ENCODE assay signal across 8 cellular contexts in the genomic region with DNA sequence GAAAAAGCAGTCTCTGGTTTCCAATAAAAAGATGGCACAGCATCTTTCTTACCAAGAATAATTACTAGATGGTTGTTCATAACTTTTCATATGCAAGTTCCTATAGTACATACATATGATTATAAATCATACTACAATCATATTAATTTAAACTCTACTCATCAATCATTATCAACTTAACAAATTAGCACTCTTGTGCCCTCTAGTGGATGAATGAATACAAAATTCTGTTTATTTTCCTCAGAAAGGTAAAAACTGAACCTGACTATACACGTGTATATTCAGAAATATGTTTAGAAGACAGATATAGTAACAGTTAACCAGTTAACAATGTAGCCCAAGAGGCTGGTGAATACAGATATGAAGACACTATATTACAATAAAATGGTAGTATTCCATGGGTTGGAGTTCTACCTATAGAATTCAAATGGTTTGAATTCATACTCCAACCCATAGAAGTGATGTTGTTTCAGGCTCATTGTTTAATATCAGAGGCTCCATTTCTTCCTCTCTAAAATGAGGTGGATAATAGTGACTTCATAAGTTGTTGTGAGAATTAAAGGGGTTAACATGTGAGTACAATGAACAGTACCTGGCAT.
DNase-seq lines count a peak whose midpoint lies in the region; ATAC-seq and TF ChIP-seq lines count a peak whose summit lies in the region.

No MANE protein-coding gene starts in this region.

- no peaks in the 10 kb centered on the region for H3F3A ChIP-seq in OCI-LY1 (ENCODE audit: insufficient read depth, low read length)

- intact Hi-C loops in testis (cut with DNase I; ENCODE audit: low total_unique reads): no loop called here
- intact Hi-C loops in naive thymus-derived CD4-positive, alpha-beta T cell (cut with micrococcal nuclease): loop anchor here in 1 of 2 donors (5.0 to 10.0 kb wide), 2 partner anchors 144 to 1867 kb away; no protein-coding TSS in a partner anchor

- H3K4me1 ChIP-seq in OCI-LY1 (ENCODE audit: insufficient read depth, low read length, severe bottlenecking) (no peaks in the 10 kb centered on the region), testis (no peaks in the 10 kb centered on the region)
- no peaks in the 10 kb centered on the region for H3K4me1 ChIP-seq in naive thymus-derived CD4-positive, alpha-beta T cell (ENCODE audit: control insufficient read depth in 2 of 2, insufficient read depth in 2 of 2, low read length in 2 of 2)

- H3K27me3 ChIP-seq in OCI-LY1 (ENCODE audit: insufficient read depth, low read length): no peaks in the 10 kb centered on the region
- no peaks in the 10 kb centered on the region for H3K27me3 ChIP-seq in testis
- no peaks in the 10 kb centered on the region for H3K27me3 ChIP-seq in naive thymus-derived CD4-positive, alpha-beta T cell (ENCODE audit: control insufficient read depth in 2 of 2, insufficient read depth in 2 of 2, low read length in 2 of 2)

- H2AFZ ChIP-seq in OCI-LY1 (ENCODE audit: low read length): no peak overlapping the region

- no peak overlapping the region for H3K4me3 ChIP-seq in OCI-LY1 (ENCODE audit: low read depth, low read length, poor library complexity, severe bottlenecking)
- H3K4me3 ChIP-seq in testis: no peak overlapping the region
- H3K4me3 ChIP-seq in naive thymus-derived CD4-positive, alpha-beta T cell (ENCODE audit: low read length): no peak overlapping the region

- H3K27me3 Mint-ChIP-seq in naive thymus-derived CD4-positive, alpha-beta T cell: peaks cover 0 to under 1% (median 0%) of the 10 kb centered on the region in 5 donors

- no peaks in the 10 kb centered on the region for H3K9me2 ChIP-seq in OCI-LY1 (ENCODE audit: low read depth, low read length)

- peak; percentile 44 for DNase-seq in NCI-H82 (lab: John Stamatoyannopoulos, UW)
- no peak for DNase-seq in NCI-H82 treated with DMSO at 0.1 percent for 48 hours (lab: John Stamatoyannopoulos, UW; ENCODE audit: unreplicated experiment)
- DNase-seq in erythroblast (lab: John Stamatoyannopoulos, UW): peak; percentile 35 to 59
- no peak for DNase-seq in testis
- DNase-seq in naive thymus-derived CD4-positive, alpha-beta T cell: no peak
- DNase-seq in epidermal melanocyte (ENCODE audit: insufficient read length, low spot score): no peak
- DNase-seq in ureter (ENCODE audit: low spot score): no peak

- H3K4me2 ChIP-seq in OCI-LY1 (ENCODE audit: low read length): no peak overlapping the region

- TF ChIP-seq CTCF in OCI-LY1 (IDR thresholded peaks at IDR 0.05; ENCODE audit: low read length): peak; percentile 62
- TF ChIP-seq CTCF in testis (IDR thresholded peaks at IDR 0.05): peak in 2 of 3 experiments; percentile 15 to 58

- H3K27ac Mint-ChIP-seq in naive thymus-derived CD4-positive, alpha-beta T cell: no peak overlapping the region

- H3K4me3 Mint-ChIP-seq in naive thymus-derived CD4-positive, alpha-beta T cell: no peak overlapping the region

- CTCF ChIA-PET in naive thymus-derived CD4-positive, alpha-beta T cell (lab: Charles Lee): no interaction called here

- 45 to 47% methylated on average over 1 of the region's 1 CpG for WGBS in testis, 2 donors

- no peak overlapping the region for H3K9ac ChIP-seq in OCI-LY1 (ENCODE audit: low read length)

- H3K4me1 Mint-ChIP-seq in naive thymus-derived CD4-positive, alpha-beta T cell: no peaks in the 10 kb centered on the region

- no peaks in the 10 kb centered on the region for H3K79me2 ChIP-seq in OCI-LY1 (ENCODE audit: insufficient read depth, low read length)

- H4K20me1 ChIP-seq in OCI-LY1 (ENCODE audit: insufficient read depth, low read length): no peaks in the 10 kb centered on the region

- H3K36me3 Mint-ChIP-seq in naive thymus-derived CD4-positive, alpha-beta T cell: no peaks in the 10 kb centered on the region

- no peak for ATAC-seq in naive thymus-derived CD4-positive, alpha-beta T cell

- POLR2A ChIA-PET in naive thymus-derived CD4-positive, alpha-beta T cell (lab: Charles Lee): no interaction called here

- H3K27ac ChIP-seq in OCI-LY1 (ENCODE audit: low read depth, low read length, poor library complexity, severe bottlenecking) (no peak overlapping the region), testis (no peak overlapping the region)
- no peak overlapping the region for H3K27ac ChIP-seq in naive thymus-derived CD4-positive, alpha-beta T cell (ENCODE audit: low read depth, low read length)

- TF ChIP-seq POLR2A in erythroblast (IDR thresholded peaks at IDR 0.05; ENCODE audit: low read length) (no peak), testis (IDR thresholded peaks at IDR 0.05) (no peak)

- H3K36me3 ChIP-seq in OCI-LY1 (ENCODE audit: insufficient read depth, low read length) (no peaks in the 10 kb centered on the region), testis (ENCODE audit: low read depth, missing control alignments) (no peaks in the 10 kb centered on the region)
- H3K36me3 ChIP-seq in naive thymus-derived CD4-positive, alpha-beta T cell (ENCODE audit: control insufficient read depth in 2 of 3, insufficient read depth in 3 of 3, low read length in 3 of 3): no peaks in the 10 kb centered on the region

- peaks cover 0 to 10% (median under 1%) of the 10 kb centered on the region in 11 donors for H3K9me3 Mint-ChIP-seq in naive thymus-derived CD4-positive, alpha-beta T cell

- no peaks in the 10 kb centered on the region for H3K9me3 ChIP-seq in OCI-LY1 (ENCODE audit: low read length)
- no peaks in the 10 kb centered on the region for H3K9me3 ChIP-seq in testis
- no peaks in the 10 kb centered on the region for H3K9me3 ChIP-seq in naive thymus-derived CD4-positive, alpha-beta T cell (ENCODE audit: control insufficient read depth in 2 of 3, low read length in 3 of 3)

Comparison
In these comparisons a context has a peak if more than half of its experiments do, and no peak if none do; other contexts are left out.
1. DNase-seq: peak in NCI-H82 (single experiment) and erythroblast (2 of 2); none in NCI-H82 treated with DMSO at 0.1 percent for 48 hours (single experiment), testis (single experiment), naive thymus-derived CD4-positive, alpha-beta T cell (0 of 9), epidermal melanocyte (single experiment) and ureter (single experiment).